Comparison of ENCODE assay signal across 2 cellular contexts in genomic region chr1:16673976-16674375, GRCh38. TPM values are rescaled to one million over a fixed set of nuclear protein-coding genes. Genes with fewer than 3 reads are reported as not detected.
"Had no signal": no experiment of that assay in that cellular context is flagged by ENCODE, and none has a peak within 500 bp of the region (broad histone marks: within the 10 kb centered on the region; RNA-seq: fewer than 3 reads in every experiment).

No MANE protein-coding gene starts in this region.

RNA-seq across cellular contexts. Expression of gene RNU1-3, which starts 7.2 kb away (rescaled TPM):
- total RNA-seq: myocyte had no signal
- polyA plus RNA-seq: heart right ventricle had no signal
